Comparison of ENCODE assay signal across 8 cellular contexts in the genomic region with DNA sequence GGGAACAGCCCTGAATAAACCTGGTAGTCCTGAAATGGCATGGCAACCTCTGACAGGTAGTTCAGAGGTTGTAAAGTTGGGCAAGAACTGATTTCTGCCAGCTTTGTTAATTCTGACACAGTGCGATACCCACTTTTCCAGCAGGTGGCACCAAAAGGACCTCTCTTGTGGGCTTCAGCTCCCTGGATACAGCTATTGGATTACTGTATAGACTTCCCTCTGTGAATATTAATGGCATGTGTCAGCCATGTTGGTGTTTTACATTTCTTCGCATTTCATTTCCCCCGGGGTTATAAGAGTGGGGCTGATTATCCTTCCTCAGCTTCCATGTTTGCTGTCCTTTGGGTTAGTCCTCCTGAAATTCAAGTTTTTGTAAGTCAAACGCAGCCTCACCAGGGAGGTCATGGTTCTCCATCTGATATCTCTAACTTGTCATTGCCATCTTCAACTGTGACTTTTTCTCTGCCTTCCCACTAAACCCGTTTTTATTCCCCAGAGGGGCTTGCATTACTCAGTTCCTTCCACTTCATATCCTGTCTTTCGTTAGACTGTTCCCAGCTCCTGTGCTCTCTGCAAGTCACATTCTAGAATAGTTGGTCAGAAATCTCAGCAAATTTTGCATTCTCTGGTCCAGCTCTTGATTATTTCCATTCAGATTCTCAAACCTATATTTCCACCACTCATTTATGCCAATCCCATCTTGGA.
DNase-seq lines count a peak whose midpoint lies in the region; ATAC-seq and TF ChIP-seq lines count a peak whose summit lies in the region.

No MANE protein-coding gene starts in this region.

- intact Hi-C loops in CD4-positive, alpha-beta T cell (cut with DNase I, micrococcal nuclease): no loop called here
- intact Hi-C loops in ovary (cut with DNase I): no loop called here

- no peak for ATAC-seq in CD4-positive, alpha-beta T cell (ENCODE audit: poor library complexity)
- ATAC-seq in GM21825 (IDR thresholded peaks at IDR 0.05; ENCODE audit: unreplicated experiment) (peak; percentile 60), WTC11 (peak; percentile 83), HG03469 (IDR thresholded peaks at IDR 0.05; ENCODE audit: unreplicated experiment) (no peak), GM19035 (IDR thresholded peaks at IDR 0.05; ENCODE audit: unreplicated experiment) (no peak)

- CTCF ChIA-PET in CD4-positive, alpha-beta T cell (lab: Charles Lee): interaction anchor here (1.0 to 1.1 kb wide), 3 partner anchors 13 to 392 kb away, joined by 3 to 4 read pairs (median 3); no protein-coding TSS in a partner anchor
- CTCF ChIA-PET in WTC11 (lab: Charles Lee): interaction anchor here (0.6 to 3.4 kb wide), 40 partner anchors 9 to 1117 kb away, joined by 3 to 43 read pairs (median 4); partner anchors contain the start of gene EGFLAM

- H3K27me3 ChIP-seq in CD4-positive, alpha-beta T cell (ENCODE audit: control insufficient read depth, insufficient read depth, low read length): peaks cover 13% of the 10 kb centered on the region
- H3K27me3 ChIP-seq in ovary: no peaks in the 10 kb centered on the region

- DNase-seq in CD4-positive, alpha-beta T cell: no peak
- DNase-seq in NCI-H2081 treated with DMSO at 0.1 percent for 48 hours (lab: John Stamatoyannopoulos, UW) (peak; percentile 63), WTC11 (ENCODE audit: low spot score) (peak; percentile 54), foreskin fibroblast (peak; percentile 56 to 80), ovary (peak; percentile 48 to 75 (median 64))

- H3K27ac ChIP-seq in CD4-positive, alpha-beta T cell (ENCODE audit: low read depth, low read length): no peak overlapping the region
- H3K27ac ChIP-seq in ovary: no peak overlapping the region

- H3K27me3 Mint-ChIP-seq in CD4-positive, alpha-beta T cell: peaks cover 54% of the 10 kb centered on the region
- no peaks in the 10 kb centered on the region for H3K27me3 Mint-ChIP-seq in WTC11 (ENCODE audit: low read depth)

- no peaks in the 10 kb centered on the region for H3K9me3 Mint-ChIP-seq in CD4-positive, alpha-beta T cell
- no peaks in the 10 kb centered on the region for H3K9me3 Mint-ChIP-seq in WTC11

- H3K9me3 ChIP-seq in CD4-positive, alpha-beta T cell (ENCODE audit: control insufficient read depth, low read length): no peaks in the 10 kb centered on the region
- no peaks in the 10 kb centered on the region for H3K9me3 ChIP-seq in ovary

- TF ChIP-seq POLR2A in ovary (IDR thresholded peaks at IDR 0.05): no peak

- H3K4me1 ChIP-seq in ovary (ENCODE audit: insufficient read depth): no peaks in the 10 kb centered on the region

- H3K4me1 Mint-ChIP-seq in CD4-positive, alpha-beta T cell (ENCODE audit: low read depth): no peaks in the 10 kb centered on the region
- H3K4me1 Mint-ChIP-seq in WTC11: peaks cover 22% of the 10 kb centered on the region

- H3K4me3 ChIP-seq in foreskin fibroblast (ENCODE audit: low read depth in 1 of 2, low read length in 2 of 2): no peak overlapping the region
- H3K4me3 ChIP-seq in ovary: no peak overlapping the region

- POLR2A ChIA-PET in CD4-positive, alpha-beta T cell (lab: Charles Lee): no interaction called here
- POLR2A ChIA-PET in WTC11 (lab: Charles Lee): no interaction called here

- WGBS in ovary, 3 donors: 60 to 63% (median 63%) methylated on average over 6 of the region's 6 CpGs

- H3K27ac Mint-ChIP-seq in CD4-positive, alpha-beta T cell: no peak overlapping the region
- H3K27ac Mint-ChIP-seq in WTC11: no peak overlapping the region

- no peaks in the 10 kb centered on the region for H3K36me3 Mint-ChIP-seq in CD4-positive, alpha-beta T cell (ENCODE audit: low read depth)
- no peaks in the 10 kb centered on the region for H3K36me3 Mint-ChIP-seq in WTC11

- TF ChIP-seq CTCF in CD4-positive, alpha-beta T cell (IDR thresholded peaks at IDR 0.05): peak; percentile 59
- TF ChIP-seq CTCF in WTC11 (IDR thresholded peaks at IDR 0.05) (peak; percentile 59), foreskin fibroblast (IDR thresholded peaks at IDR 0.05; ENCODE audit: low read depth, low read length) (peak; percentile 80), ovary (IDR thresholded peaks at IDR 0.05) (peak; percentile 44 to 60 (median 55))

- TF ChIP-seq EP300 in ovary (IDR thresholded peaks at IDR 0.05): no peak

- H3K36me3 ChIP-seq in ovary: no peaks in the 10 kb centered on the region

- H3K4me3 Mint-ChIP-seq in CD4-positive, alpha-beta T cell: no peak overlapping the region
- H3K4me3 Mint-ChIP-seq in WTC11: no peak overlapping the region

TF ChIP-seq in WTC11, 78 proteins besides CTCF, POLR2A, EP300 and RAD21:
- TF ChIP-seq ZNF263 (CRISPR knock-in tag; IDR thresholded peaks at IDR 0.05; ENCODE audit: low read depth) (no peak), FOXK1 (CRISPR knock-in tag; IDR thresholded peaks at IDR 0.05) (no peak), ZNF121 (CRISPR knock-in tag; IDR thresholded peaks at IDR 0.05) (no peak)
- TF ChIP-seq, protein P1, sequence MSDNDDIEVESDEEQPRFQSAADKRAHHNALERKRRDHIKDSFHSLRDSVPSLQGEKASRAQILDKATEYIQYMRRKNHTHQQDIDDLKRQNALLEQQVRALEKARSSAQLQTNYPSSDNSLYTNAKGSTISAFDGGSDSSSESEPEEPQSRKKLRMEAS (CRISPR knock-in tag; IDR thresholded peaks at IDR 0.05): no peak
- TF ChIP-seq, protein P2, sequence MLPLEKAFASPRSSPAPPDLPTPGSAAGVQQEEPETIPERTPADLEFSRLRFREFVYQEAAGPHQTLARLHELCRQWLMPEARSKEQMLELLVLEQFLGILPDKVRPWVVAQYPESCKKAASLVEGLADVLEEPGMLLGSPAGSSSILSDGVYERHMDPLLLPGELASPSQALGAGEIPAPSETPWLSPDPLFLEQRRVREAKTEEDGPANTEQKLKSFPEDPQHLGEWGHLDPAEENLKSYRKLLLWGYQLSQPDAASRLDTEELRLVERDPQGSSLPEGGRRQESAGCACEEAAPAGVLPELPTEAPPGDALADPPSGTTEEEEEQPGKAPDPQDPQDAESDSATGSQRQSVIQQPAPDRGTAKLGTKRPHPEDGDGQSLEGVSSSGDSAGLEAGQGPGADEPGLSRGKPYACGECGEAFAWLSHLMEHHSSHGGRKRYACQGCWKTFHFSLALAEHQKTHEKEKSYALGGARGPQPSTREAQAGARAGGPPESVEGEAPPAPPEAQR (CRISPR knock-in tag; IDR thresholded peaks at IDR 0.05): no peak
- TF ChIP-seq, protein P3, sequence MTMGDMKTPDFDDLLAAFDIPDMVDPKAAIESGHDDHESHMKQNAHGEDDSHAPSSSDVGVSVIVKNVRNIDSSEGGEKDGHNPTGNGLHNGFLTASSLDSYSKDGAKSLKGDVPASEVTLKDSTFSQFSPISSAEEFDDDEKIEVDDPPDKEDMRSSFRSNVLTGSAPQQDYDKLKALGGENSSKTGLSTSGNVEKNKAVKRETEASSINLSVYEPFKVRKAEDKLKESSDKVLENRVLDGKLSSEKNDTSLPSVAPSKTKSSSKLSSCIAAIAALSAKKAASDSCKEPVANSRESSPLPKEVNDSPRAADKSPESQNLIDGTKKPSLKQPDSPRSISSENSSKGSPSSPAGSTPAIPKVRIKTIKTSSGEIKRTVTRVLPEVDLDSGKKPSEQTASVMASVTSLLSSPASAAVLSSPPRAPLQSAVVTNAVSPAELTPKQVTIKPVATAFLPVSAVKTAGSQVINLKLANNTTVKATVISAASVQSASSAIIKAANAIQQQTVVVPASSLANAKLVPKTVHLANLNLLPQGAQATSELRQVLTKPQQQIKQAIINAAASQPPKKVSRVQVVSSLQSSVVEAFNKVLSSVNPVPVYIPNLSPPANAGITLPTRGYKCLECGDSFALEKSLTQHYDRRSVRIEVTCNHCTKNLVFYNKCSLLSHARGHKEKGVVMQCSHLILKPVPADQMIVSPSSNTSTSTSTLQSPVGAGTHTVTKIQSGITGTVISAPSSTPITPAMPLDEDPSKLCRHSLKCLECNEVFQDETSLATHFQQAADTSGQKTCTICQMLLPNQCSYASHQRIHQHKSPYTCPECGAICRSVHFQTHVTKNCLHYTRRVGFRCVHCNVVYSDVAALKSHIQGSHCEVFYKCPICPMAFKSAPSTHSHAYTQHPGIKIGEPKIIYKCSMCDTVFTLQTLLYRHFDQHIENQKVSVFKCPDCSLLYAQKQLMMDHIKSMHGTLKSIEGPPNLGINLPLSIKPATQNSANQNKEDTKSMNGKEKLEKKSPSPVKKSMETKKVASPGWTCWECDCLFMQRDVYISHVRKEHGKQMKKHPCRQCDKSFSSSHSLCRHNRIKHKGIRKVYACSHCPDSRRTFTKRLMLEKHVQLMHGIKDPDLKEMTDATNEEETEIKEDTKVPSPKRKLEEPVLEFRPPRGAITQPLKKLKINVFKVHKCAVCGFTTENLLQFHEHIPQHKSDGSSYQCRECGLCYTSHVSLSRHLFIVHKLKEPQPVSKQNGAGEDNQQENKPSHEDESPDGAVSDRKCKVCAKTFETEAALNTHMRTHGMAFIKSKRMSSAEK (CRISPR knock-in tag; IDR thresholded peaks at IDR 0.05; ENCODE audit: borderline replicate concordance): no peak

Comparison
In these comparisons a context has a peak if more than half of its experiments do, and no peak if none do; other contexts are left out.
1. ATAC-seq: peak in GM21825 (single experiment) and WTC11 (single experiment); none in CD4-positive, alpha-beta T cell (single experiment), HG03469 (single experiment) and GM19035 (single experiment).
2. DNase-seq: peak in NCI-H2081 treated with DMSO at 0.1 percent for 48 hours (single experiment), WTC11 (single experiment), foreskin fibroblast (2 of 2) and ovary (5 of 5); none in CD4-positive, alpha-beta T cell (0 of 10).
3. Peak in every context shown above with its lines, with median percentiles within 50 percentile points of each other: CTCF ChIP-seq.